21 cellular contexts compared by ENCODE assay signal in the genomic region with DNA sequence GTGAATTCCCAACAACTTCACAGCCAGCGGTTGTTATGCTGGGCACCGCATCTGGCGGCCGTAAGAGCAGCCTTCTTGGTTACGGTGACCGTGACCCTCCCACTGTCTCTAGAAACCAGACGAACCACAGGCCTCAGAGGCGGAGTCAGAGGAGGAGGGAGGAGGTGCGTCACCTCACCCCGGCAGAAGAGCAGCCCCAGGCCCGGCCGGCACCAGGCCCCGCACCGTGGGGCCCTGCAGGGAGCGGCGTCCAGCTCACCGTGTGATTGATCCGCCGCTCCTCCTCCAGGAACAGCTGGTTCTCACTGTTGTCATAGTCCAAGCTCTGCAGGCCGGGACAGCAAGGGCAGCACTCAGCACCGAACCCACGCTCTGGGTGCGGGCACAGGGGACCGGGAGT. TPM values are rescaled to one million over a fixed set of nuclear protein-coding genes. Genes with fewer than 3 reads are reported as not detected.
DNase-seq lines count a peak whose midpoint lies in the region; ATAC-seq and TF ChIP-seq lines count a peak whose summit lies in the region.
"Had no signal": no experiment of that assay in that cellular context is flagged by ENCODE, and none has a peak within 500 bp of the region (broad histone marks: within the 10 kb centered on the region; RNA-seq: fewer than 3 reads in every experiment).

No MANE protein-coding gene starts in this region.

- H3K9me3 ChIP-seq in hepatocyte (ENCODE audit: low read depth), result no peaks in the 10 kb centered on the region
- no peaks in the 10 kb centered on the region for H3K9me3 ChIP-seq in neuronal stem cell (replicated peaks in 1 of 2; ENCODE audit: control insufficient read depth in 2 of 2, insufficient read depth in 1 of 2, low read depth in 1 of 2, low read length in 2 of 2)
- H3K9me3 ChIP-seq in H9 (ENCODE audit: control insufficient read depth, low read depth, low read length), result no peaks in the 10 kb centered on the region
- H3K9me3 ChIP-seq: Caco-2 had no signal

- H2BK5ac ChIP-seq in neuronal stem cell (ENCODE audit: low read length) (peak overlapping the region; percentile 35), H9 (ENCODE audit: insufficient read length, low read length) (no peak overlapping the region)

- POLR2A ChIA-PET in T-cell (lab: Charles Lee), result no interaction called here

- no peaks in the 10 kb centered on the region for H3K27me3 Mint-ChIP-seq in IgD-negative memory B cell
- H3K27me3 Mint-ChIP-seq in T-cell, result no peaks in the 10 kb centered on the region
- no peaks in the 10 kb centered on the region for H3K27me3 Mint-ChIP-seq in H9 (ENCODE audit: low read depth)
- H3K27me3 Mint-ChIP-seq: CD4-positive, alpha-beta T cell had no signal

- no peaks in the 10 kb centered on the region for H3K9me3 Mint-ChIP-seq in IgD-negative memory B cell
- H3K9me3 Mint-ChIP-seq in T-cell, result no peaks in the 10 kb centered on the region
- H3K9me3 Mint-ChIP-seq in H9, result no peaks in the 10 kb centered on the region
- H3K9me3 Mint-ChIP-seq: CD4-positive, alpha-beta T cell; HFFc6 had no signal

- H3K79me1 ChIP-seq in neuronal stem cell (ENCODE audit: low read depth, low read length), result peaks cover 12% of the 10 kb centered on the region
- no peaks in the 10 kb centered on the region for H3K79me1 ChIP-seq in H9 (ENCODE audit: insufficient read depth, low read depth, low read length, poor library complexity, severe bottlenecking)

- no peak overlapping the region for H3K18ac ChIP-seq in neuronal stem cell (ENCODE audit: low read length)
- no peak overlapping the region for H3K18ac ChIP-seq in H9 (ENCODE audit: insufficient read length, low read depth, low read length)

- H3K4me1 Mint-ChIP-seq in IgD-negative memory B cell (peaks cover 5 to 10% (median 9%) of the 10 kb centered on the region in 3 donors), T-cell (peaks cover 0 to 3% (median 0%) of the 10 kb centered on the region in 3 donors), H9 (no peaks in the 10 kb centered on the region)

- H2BK15ac ChIP-seq in neuronal stem cell (ENCODE audit: low read length) (no peak overlapping the region), H9 (ENCODE audit: low read depth, low read length) (no peak overlapping the region)

- H2AK5ac ChIP-seq in neuronal stem cell (ENCODE audit: low read depth, low read length) (no peak overlapping the region), H9 (ENCODE audit: insufficient read length, low read length) (no peak overlapping the region)

- CTCF ChIA-PET in T-cell (lab: Charles Lee), result no interaction called here

- H3K4me3 ChIP-seq in hepatocyte (no peak overlapping the region), neuronal stem cell (ENCODE audit: low read length in 2 of 2) (no peak overlapping the region)
- H3K4me3 ChIP-seq: GM12878, SK-N-MC had no signal

- H2BK12ac ChIP-seq in neuronal stem cell (ENCODE audit: low read length) (no peak overlapping the region), H9 (ENCODE audit: insufficient read length, low read depth, low read length) (no peak overlapping the region)

- H3K4ac ChIP-seq in neuronal stem cell (ENCODE audit: low read length) (no peak overlapping the region), H9 (ENCODE audit: low read depth, low read length) (no peak overlapping the region)

- no peaks in the 10 kb centered on the region for H3K23me2 ChIP-seq in H9 (ENCODE audit: insufficient read length, low read depth, low read length, poor library complexity, severe bottlenecking)

- H3K9ac ChIP-seq in neuronal stem cell (ENCODE audit: low read depth, low read length, poor library complexity), result no peak overlapping the region
- no peak overlapping the region for H3K9ac ChIP-seq in H9 (ENCODE audit: extremely low read depth, insufficient read length, low read length)

- H4K5ac ChIP-seq in H9 (ENCODE audit: insufficient read length, low read depth, low read length), result no peak overlapping the region

- H3K27ac Mint-ChIP-seq in IgD-negative memory B cell (peak overlapping the region; percentile 63 to 91 (median 76)), T-cell (no peak overlapping the region), H9 (peak overlapping the region in 1 of 3 experiments; percentile 55; a peak in 1 of 7 replicates)
- H3K27ac Mint-ChIP-seq: CD4-positive, alpha-beta T cell; HFFc6 had no signal

- no peak overlapping the region for H3T11ph ChIP-seq in H9 (ENCODE audit: low read length)

- H3K4me1 ChIP-seq in hepatocyte (ENCODE audit: insufficient read depth), result no peaks in the 10 kb centered on the region
- H3K4me1 ChIP-seq in neuronal stem cell (ENCODE audit: control insufficient read depth in 2 of 2, insufficient read depth in 1 of 2, low read depth in 1 of 2, low read length in 2 of 2), result no peaks in the 10 kb centered on the region
- no peaks in the 10 kb centered on the region for H3K4me1 ChIP-seq in H9 (ENCODE audit: insufficient read depth, low read length)
- H3K4me1 ChIP-seq: Caco-2 had no signal

- TF ChIP-seq CTCF in hepatocyte (IDR thresholded peaks at IDR 0.05; ENCODE audit: poor library complexity) (no peak), H9 (conservative IDR thresholded peaks at IDR 0.05) (no peak)

- H3K14ac ChIP-seq in neuronal stem cell (ENCODE audit: low read length) (no peak overlapping the region), H9 (ENCODE audit: insufficient read depth, low read length) (no peak overlapping the region)

- WGBS in hepatocyte (ENCODE audit: low lambda C conversion rate, missing lambda C conversion rate), result 64% methylated on average over 24 of the region's 24 CpGs
- no CpG with 5 or more reads among the region's 24 CpGs for WGBS in neuronal stem cell (ENCODE audit: extremely low coverage in 2 of 2, insufficient read length in 2 of 2, insufficient replicate concordance in 1 of 2), 2 donors
- WGBS in H9 (ENCODE audit: extremely low coverage, insufficient read length, low lambda C conversion rate), result no CpG with 5 or more reads among the region's 24 CpGs

- H3K4me3 Mint-ChIP-seq in IgD-negative memory B cell (peak overlapping the region in 1 of 4 donors; percentile 12), T-cell (no peak overlapping the region), H9 (no peak overlapping the region)
- H3K4me3 Mint-ChIP-seq: CD4-positive, alpha-beta T cell; HFFc6 had no signal

- H4K8ac ChIP-seq in neuronal stem cell (ENCODE audit: low read depth, low read length) (no peak overlapping the region), H9 (replicated peaks; ENCODE audit: insufficient read length, low read depth, low read length) (no peak overlapping the region)

- no peak overlapping the region for H3K56ac ChIP-seq in H9 (ENCODE audit: insufficient read length, low read depth, low read length)

- H2BK120ac ChIP-seq in neuronal stem cell (ENCODE audit: low read depth, low read length), result no peak overlapping the region
- H2BK120ac ChIP-seq in H9 (ENCODE audit: low read depth, low read length, poor library complexity, severe bottlenecking), result no peak overlapping the region

- H3K36me3 ChIP-seq in hepatocyte (replicated peaks; ENCODE audit: insufficient read depth, low read depth), result no peaks in the 10 kb centered on the region
- H3K36me3 ChIP-seq in neuronal stem cell (replicated peaks in 1 of 2; ENCODE audit: control insufficient read depth in 2 of 2, insufficient read depth in 2 of 2, low read length in 2 of 2), result peaks cover 12 to 39% of the 10 kb centered on the region in 2 donors

- H3K23ac ChIP-seq in neuronal stem cell (ENCODE audit: low read depth, low read length, poor library complexity) (no peak overlapping the region), H9 (ENCODE audit: insufficient read length, low read depth, low read length) (no peak overlapping the region)

- H4K20me1 ChIP-seq in hepatocyte (ENCODE audit: insufficient read depth, poor library complexity, severe bottlenecking), result peaks cover 5% of the 10 kb centered on the region
- H4K20me1 ChIP-seq in H9 (ENCODE audit: control insufficient read depth, insufficient read depth, insufficient read length), result no peaks in the 10 kb centered on the region

- H2AFZ ChIP-seq in hepatocyte (no peak overlapping the region), neuronal stem cell (ENCODE audit: low read length) (no peak overlapping the region), H9 (ENCODE audit: low read length) (no peak overlapping the region)

- peak; percentile 65 for DNase-seq in hepatocyte (ENCODE audit: low spot score)
- DNase-seq in neuronal stem cell (ENCODE audit: low spot score), result no peak
- DNase-seq in middle frontal gyrus (ENCODE audit: extremely low spot score, low spot score), result no peak
- DNase-seq in DMS 273 treated with DMSO at 0.1 percent for 48 hours (lab: John Stamatoyannopoulos, UW), result no peak
- no peak for DNase-seq in T-cell
- DNase-seq in H9, result no peak
- DNase-seq: ACHN; Caco-2; CD4-positive, alpha-beta T cell; DMS153; HFFc6; KBM-7; NCI-H1105; NCI-H2081; NCI-H446 treated with DMSO at 0.1 percent for 48 hours; NCI-H774 had no signal

- H3K36me3 Mint-ChIP-seq in IgD-negative memory B cell (peaks cover 2% of the 10 kb centered on the region), T-cell (peaks cover 10% of the 10 kb centered on the region), H9 (ENCODE audit: insufficient read depth in 1 of 3, low read depth in 3 of 3) (peaks cover 2 to 25% (median 21%) of the 10 kb centered on the region in 3 experiments; a peak in 5 of 7 replicates)

- no peak overlapping the region for H2BK20ac ChIP-seq in H9 (ENCODE audit: low read depth, low read length, poor library complexity, severe bottlenecking)

- no peak for ATAC-seq in T-cell (replicated peaks in 1 of 4)
- ATAC-seq: GM12878, Right ventricle myocardium inferior had no signal

- H3K9me2 ChIP-seq in hepatocyte (replicated peaks; ENCODE audit: insufficient read depth), result no peaks in the 10 kb centered on the region

- H3K27me3 ChIP-seq in hepatocyte (no peaks in the 10 kb centered on the region), neuronal stem cell (ENCODE audit: control insufficient read depth in 3 of 3, insufficient read depth in 3 of 3, low read depth in 1 of 3, low read length in 3 of 3) (no peaks in the 10 kb centered on the region), H9 (ENCODE audit: insufficient read depth, low read length) (no peaks in the 10 kb centered on the region)

- H3K27ac ChIP-seq in hepatocyte (peak overlapping the region; percentile 46), neuronal stem cell (replicated peaks; ENCODE audit: low read length) (no peak overlapping the region), H9 (ENCODE audit: insufficient read length, low read depth, low read length) (no peak overlapping the region)
- H3K27ac ChIP-seq: SK-N-MC had no signal

- no peak overlapping the region for H4K91ac ChIP-seq in neuronal stem cell (ENCODE audit: low read depth, low read length, poor library complexity)
- H4K91ac ChIP-seq in H9 (ENCODE audit: insufficient read length, low read depth, low read length), result no peak overlapping the region

- peaks cover 10% of the 10 kb centered on the region for H3K79me2 ChIP-seq in hepatocyte
- H3K79me2 ChIP-seq in H9 (ENCODE audit: insufficient read depth, low read length), result no peaks in the 10 kb centered on the region

- H3K4me2 ChIP-seq in hepatocyte (no peak overlapping the region), neuronal stem cell (ENCODE audit: insufficient read depth, low read length, poor library complexity, severe bottlenecking) (no peak overlapping the region), H9 (ENCODE audit: insufficient read depth, insufficient read length, low read length) (no peak overlapping the region)

RNA-seq across cellular contexts. Expression of a gene that starts 13.7 kb away (rescaled TPM):
- 102 TPM for polyA plus RNA-seq in IgD-negative memory B cell
- total RNA-seq in hepatocyte, result 47.4 and 56.3 TPM in 2 replicates
- 107 and 127 TPM in 2 replicates for polyA plus RNA-seq in hepatocyte
- 32.7 TPM for polyA plus RNA-seq in neuronal stem cell (2013, experiment 1 of 2)
- polyA plus RNA-seq in neuronal stem cell (2013, experiment 2 of 2), result 28.0 TPM
- total RNA-seq in T-cell, result 100 to 1,000 TPM in 3 of 5 donors, 10 to 100 TPM in 2; 77.1 to 141 (median 114) TPM
- 70.0 and 75.3 TPM in 2 replicates for total RNA-seq in H9 (2021)

RNA-seq across cellular contexts. Expression of a gene that starts 16.8 kb away (rescaled TPM):
- polyA plus RNA-seq in IgD-negative memory B cell, result 1.5 TPM
- total RNA-seq in hepatocyte, result 0.33 and 0.64 TPM in 2 replicates
- polyA plus RNA-seq in hepatocyte, result 1.6 and 4.6 TPM in 2 replicates
- 0.86 TPM for polyA plus RNA-seq in neuronal stem cell (2013, experiment 1 of 2)
- polyA plus RNA-seq in neuronal stem cell (2013, experiment 2 of 2), result 1.2 TPM
- 1 to 10 TPM; 2.5 to 9.3 (median 6.5) TPM for total RNA-seq in T-cell
- total RNA-seq in H9 (2021), result 1.3 and 2.0 TPM in 2 replicates

RNA-seq across cellular contexts. Expression of a gene that starts 27.6 kb away (rescaled TPM):
- polyA plus RNA-seq in IgD-negative memory B cell (not detected), hepatocyte (not detected in 2 replicates)
- total RNA-seq in hepatocyte (not detected in 2 replicates), T-cell (under 1 TPM in 1 of 5 donors, not detected in 4; 0.26 TPM), H9 (2021) (0.20 TPM in 1 of 2 replicates, not detected in the other)
- not detected for polyA plus RNA-seq in neuronal stem cell (2013, experiment 1 of 2)
- polyA plus RNA-seq in neuronal stem cell (2013, experiment 2 of 2), result not detected
- total RNA-seq: Caco-2; CD4-positive, alpha-beta T cell; GM12878; OCI-LY7; Right ventricle myocardium inferior had no signal
- polyA plus RNA-seq: GM12878 had no signal

RNA-seq across cellular contexts. Expression of a gene that starts 30.3 kb away (rescaled TPM):
- polyA plus RNA-seq in IgD-negative memory B cell, result not detected
- total RNA-seq in hepatocyte, result 2.0 and 2.5 TPM in 2 replicates
- not detected in 2 replicates for polyA plus RNA-seq in hepatocyte
- not detected for polyA plus RNA-seq in neuronal stem cell (2013, experiment 1 of 2)
- not detected for polyA plus RNA-seq in neuronal stem cell (2013, experiment 2 of 2)
- total RNA-seq in T-cell, result 1 to 10 TPM in 2 of 5 donors, under 1 TPM in 3; 0.36 to 1.6 (median 0.90) TPM
- not detected in 2 replicates for total RNA-seq in H9 (2021)
- total RNA-seq: GM12878, HFFc6, OCI-LY7 had no signal
- polyA plus RNA-seq: GM12878 had no signal

RNA-seq across cellular contexts. Expression of a gene that starts 32.0 kb away (rescaled TPM):
- polyA plus RNA-seq in IgD-negative memory B cell (37.4 TPM), hepatocyte (50.9 and 60.3 TPM in 2 replicates)
- total RNA-seq in hepatocyte (12.0 and 22.8 TPM in 2 replicates), T-cell (10 to 100 TPM; 36.0 to 73.0 (median 56.1) TPM), H9 (2021) (93.4 and 98.9 TPM in 2 replicates)
- polyA plus RNA-seq in neuronal stem cell (2013, experiment 1 of 2), result 17.1 TPM
- 16.7 TPM for polyA plus RNA-seq in neuronal stem cell (2013, experiment 2 of 2)

Comparison
In these comparisons a context has a peak if more than half of its experiments do, and no peak if none do; other contexts are left out.
1. H3K27ac Mint-ChIP-seq: peak in IgD-negative memory B cell (3 of 3); none in T-cell (0 of 2).